Comparison of ENCODE assay signal across 12 cellular contexts in genomic region chr11:100706179-100706578, GRCh38. TPM values are rescaled to one million over a fixed set of nuclear protein-coding genes. Genes with fewer than 3 reads are reported as not detected.
DNase-seq lines count a peak whose midpoint lies in the region; ATAC-seq and TF ChIP-seq lines count a peak whose summit lies in the region.
"Had no signal": no experiment of that assay in that cellular context is flagged by ENCODE, and none has a peak within 500 bp of the region (broad histone marks: within the 10 kb centered on the region; RNA-seq: fewer than 3 reads in every experiment).

No MANE protein-coding gene starts in this region.

- no peaks in the 10 kb centered on the region for H3K27me3 ChIP-seq in uterus
- H3K27me3 ChIP-seq: esophagus squamous epithelium had no signal

- TF ChIP-seq CTCF in uterus (IDR thresholded peaks at IDR 0.05), result no peak

- H3K36me3 ChIP-seq in uterus, result no peaks in the 10 kb centered on the region
- H3K36me3 ChIP-seq: esophagus squamous epithelium had no signal

- intact Hi-C loops in uterus (cut with DNase I; ENCODE audit: low total_unique reads), result no loop called here

- ATAC-seq in GM19397 (IDR thresholded peaks at IDR 0.05; ENCODE audit: unreplicated experiment) (peak; percentile 52), HG02840 (IDR thresholded peaks at IDR 0.05; ENCODE audit: low FRiP score, unreplicated experiment) (peak; percentile 45), HG03565 (IDR thresholded peaks at IDR 0.05; ENCODE audit: unreplicated experiment) (peak; percentile 48)

- H3K27ac ChIP-seq in substantia nigra (ENCODE audit: low read depth, low read length, poor library complexity, severe bottlenecking) (no peak overlapping the region), uterus (no peak overlapping the region)
- H3K27ac ChIP-seq: esophagus squamous epithelium had no signal

- no peaks in the 10 kb centered on the region for H3K4me1 ChIP-seq in uterus

- no peak for TF ChIP-seq POLR2A in uterus (IDR thresholded peaks at IDR 0.05)

- H3K4me3 ChIP-seq in uterus, result no peak overlapping the region
- H3K4me3 ChIP-seq: esophagus squamous epithelium had no signal

- no peaks in the 10 kb centered on the region for H3K9me3 ChIP-seq in uterus
- H3K9me3 ChIP-seq: esophagus squamous epithelium, SK-N-SH had no signal

- peak; percentile 43 for DNase-seq in DMS53 treated with DMSO at 0.1 percent for 48 hours (lab: John Stamatoyannopoulos, UW; ENCODE audit: unreplicated experiment)
- no peak for DNase-seq in substantia nigra (lab: John Stamatoyannopoulos, UW)
- no peak for DNase-seq in uterus
- DNase-seq in DMS114 treated with DMSO at 0.1 percent for 48 hours (lab: John Stamatoyannopoulos, UW; ENCODE audit: unreplicated experiment), result no peak
- DNase-seq in hypothalamus (lab: John Stamatoyannopoulos, UW), result no peak
- DNase-seq: activated CD4-positive, alpha-beta T cell treated with anti-CD3 and anti-CD28 coated beads for 4 hours; activated gamma-delta T cell; esophagus squamous epithelium; SK-N-SH had no signal

RNA-seq across cellular contexts. Expression of gene ARHGAP42, which starts 19.1 kb away (rescaled TPM):
- total RNA-seq in uterus, result 10 to 100 TPM; 10.2 to 51.6 (median 21.1) TPM
